Comparison of ENCODE assay signal across 17 cellular contexts in the genomic region with DNA sequence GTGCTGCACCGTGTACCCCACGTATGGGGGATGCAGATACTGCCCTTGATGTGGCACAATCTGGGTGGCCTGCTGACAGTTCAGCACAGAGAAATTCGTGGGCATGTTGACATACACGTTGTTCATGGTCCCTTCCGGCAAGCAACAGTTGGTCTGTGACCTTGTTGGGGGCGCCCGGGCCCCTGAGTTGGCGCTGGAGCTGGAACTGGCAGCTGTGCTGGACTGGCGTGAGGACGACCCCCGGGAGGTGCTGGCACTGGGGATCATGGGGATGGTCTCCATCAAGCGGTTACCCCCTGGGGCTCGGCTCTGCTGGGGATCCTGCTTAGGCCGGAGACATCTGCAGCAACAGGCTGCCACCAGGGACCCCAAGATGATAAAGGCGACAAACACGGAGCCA. TPM values are rescaled to one million over a fixed set of nuclear protein-coding genes. Genes with fewer than 3 reads are reported as not detected.
DNase-seq lines count a peak whose midpoint lies in the region; ATAC-seq and TF ChIP-seq lines count a peak whose summit lies in the region.
"Had no signal": no experiment of that assay in that cellular context is flagged by ENCODE, and none has a peak within 500 bp of the region (broad histone marks: within the 10 kb centered on the region; RNA-seq: fewer than 3 reads in every experiment).

No MANE protein-coding gene starts in this region.

- dilution Hi-C loops in IMR-90 (cut with HindIII; ENCODE audit: low sequenced_read_pairs, unreplicated experiment), result no loop called here

- no peak overlapping the region for H2BK120ac ChIP-seq in IMR-90 (ENCODE audit: low read depth, low read length)
- no peak overlapping the region for H2BK120ac ChIP-seq in mesenchymal stem cell (ENCODE audit: low read depth, low read length)

- H2AK5ac ChIP-seq in IMR-90 (ENCODE audit: low read depth, low read length) (no peak overlapping the region), mesenchymal stem cell (ENCODE audit: low read length, severe bottlenecking) (no peak overlapping the region)

- H3K27ac ChIP-seq in IMR-90 (ENCODE audit: insufficient read depth, low read length) (no peak overlapping the region), mesenchymal stem cell (ENCODE audit: low read length, poor library complexity, severe bottlenecking) (no peak overlapping the region)
- H3K27ac ChIP-seq: HL-60 had no signal

- H3K18ac ChIP-seq in IMR-90 (ENCODE audit: low read depth, low read length) (no peak overlapping the region), mesenchymal stem cell (ENCODE audit: low read depth in 1 of 2, low read length in 2 of 2) (no peak overlapping the region)

- H3K23ac ChIP-seq in IMR-90 (ENCODE audit: low read depth, low read length) (no peak overlapping the region), mesenchymal stem cell (ENCODE audit: low read length in 2 of 2) (no peak overlapping the region)

- H2BK15ac ChIP-seq in IMR-90 (ENCODE audit: low read depth, low read length), result no peak overlapping the region
- H2BK15ac ChIP-seq in mesenchymal stem cell (ENCODE audit: low read depth, poor library complexity, severe bottlenecking), result no peak overlapping the region

- no peak overlapping the region for H2BK12ac ChIP-seq in mesenchymal stem cell (ENCODE audit: low read length in 2 of 2)

- no peak overlapping the region for H2AK9ac ChIP-seq in IMR-90 (replicated peaks; ENCODE audit: low read depth, low read length, poor library complexity)

- H4K8ac ChIP-seq in IMR-90 (ENCODE audit: low read depth in 2 of 2, low read length in 2 of 2), result no peak overlapping the region
- no peak overlapping the region for H4K8ac ChIP-seq in mesenchymal stem cell (ENCODE audit: low read length)

- H2AFZ ChIP-seq in IMR-90 (replicated peaks; ENCODE audit: low read length, poor library complexity) (peak overlapping the region; percentile 58), mesenchymal stem cell (ENCODE audit: low read depth, low read length) (no peak overlapping the region)

- H3K9me3 Mint-ChIP-seq in chondrocyte (ENCODE audit: low read depth) (no peaks in the 10 kb centered on the region), osteocyte (ENCODE audit: unreplicated experiment) (no peaks in the 10 kb centered on the region)
- H3K9me3 Mint-ChIP-seq: H9 had no signal

- H3K14ac ChIP-seq in IMR-90 (replicated peaks; ENCODE audit: low read depth, low read length) (no peak overlapping the region), mesenchymal stem cell (ENCODE audit: low read length in 2 of 2) (no peak overlapping the region)

- 84% methylated on average over 7 of the region's 16 CpGs; no CpG with 5 or more reads in 1 of the 2 experiments for WGBS in IMR-90 (ENCODE audit: extremely low coverage in 2 of 2, insufficient read length in 1 of 2), 2 experiments
- WGBS in mesenchymal stem cell, result 95% methylated on average over 16 of the region's 16 CpGs

- TF ChIP-seq RAD21 in IMR-90 (IDR thresholded peaks at IDR 0.05; ENCODE audit: low read length), result no peak

- POLR2A ChIA-PET in IMR-90 (lab: Charles Lee; ENCODE audit: unreplicated experiment), result no interaction called here

- H3K4me2 ChIP-seq in IMR-90 (ENCODE audit: low read depth, low read length), result no peak overlapping the region
- H3K4me2 ChIP-seq in mesenchymal stem cell (ENCODE audit: low read length, poor library complexity, severe bottlenecking), result peak overlapping the region; percentile 44

- H3K4ac ChIP-seq in IMR-90 (ENCODE audit: low read depth, low read length) (no peak overlapping the region), mesenchymal stem cell (ENCODE audit: low read depth in 1 of 2, low read length in 2 of 2) (no peak overlapping the region)

- H3K27me3 Mint-ChIP-seq in chondrocyte (ENCODE audit: low read depth), result no peaks in the 10 kb centered on the region
- H3K27me3 Mint-ChIP-seq in osteocyte (ENCODE audit: unreplicated experiment), result no peaks in the 10 kb centered on the region

- peaks cover 49% of the 10 kb centered on the region for H3K4me1 Mint-ChIP-seq in chondrocyte (ENCODE audit: low read depth)
- peaks cover 43% of the 10 kb centered on the region for H3K4me1 Mint-ChIP-seq in osteocyte (ENCODE audit: unreplicated experiment)

- TF ChIP-seq POLR2A in IMR-90 (IDR thresholded peaks at IDR 0.05; ENCODE audit: low read depth, low read length), result no peak

- H3K4me3 ChIP-seq in IMR-90 (ENCODE audit: insufficient read depth, low read depth, low read length), result no peak overlapping the region
- H3K4me3 ChIP-seq in mesenchymal stem cell (ENCODE audit: insufficient read depth in 1 of 2, low read depth in 1 of 2, low read length in 2 of 2), result peak overlapping the region in 1 of 2 experiments; percentile 21
- H3K4me3 ChIP-seq: K562 had no signal

- H3K27me3 ChIP-seq in IMR-90 (ENCODE audit: control insufficient read depth, insufficient read depth, low read length) (peaks cover 31% of the 10 kb centered on the region), mesenchymal stem cell (ENCODE audit: control insufficient read depth in 1 of 2, insufficient read depth in 1 of 2, low read length in 2 of 2) (peaks cover 0 to 71% of the 10 kb centered on the region in 2 experiments)

- H3K9me3 ChIP-seq in IMR-90 (ENCODE audit: control insufficient read depth, insufficient read depth, low read length) (no peaks in the 10 kb centered on the region; the same call in 1 of the 2 replicates), mesenchymal stem cell (ENCODE audit: control insufficient read depth, low read length) (no peaks in the 10 kb centered on the region)
- H3K9me3 ChIP-seq: BE2C, Caco-2 had no signal

- no peak overlapping the region for H3K27ac Mint-ChIP-seq in chondrocyte (ENCODE audit: unreplicated experiment)
- peak overlapping the region; percentile 7 for H3K27ac Mint-ChIP-seq in osteocyte (ENCODE audit: unreplicated experiment)
- H3K27ac Mint-ChIP-seq: CD4-positive, CD25-positive, alpha-beta regulatory T cell; H9 had no signal

- in situ Hi-C loops in IMR-90 (cut with MboI; ENCODE audit: low sequenced_read_pairs), result no loop called here

- H2BK5ac ChIP-seq in IMR-90 (ENCODE audit: low read depth, low read length, poor library complexity, severe bottlenecking) (no peak overlapping the region), mesenchymal stem cell (ENCODE audit: low read depth, low read length, poor library complexity, severe bottlenecking) (no peak overlapping the region)

- no peaks in the 10 kb centered on the region for H4K20me1 ChIP-seq in IMR-90 (ENCODE audit: insufficient read depth, low read length)

- H3K36me3 ChIP-seq in IMR-90 (ENCODE audit: control insufficient read depth, insufficient read depth, low read length) (no peaks in the 10 kb centered on the region), mesenchymal stem cell (ENCODE audit: control insufficient read depth in 1 of 2, insufficient read depth in 2 of 2, low read depth in 1 of 2, low read length in 2 of 2) (peaks cover 0 to 28% of the 10 kb centered on the region in 2 experiments)
- H3K36me3 ChIP-seq: BE2C had no signal

- ATAC-seq in IMR-90 (ENCODE audit: low read depth), result no peak
- ATAC-seq in GM21381 (IDR thresholded peaks at IDR 0.05; ENCODE audit: unreplicated experiment), result no peak
- no peak for ATAC-seq in GM18858 (IDR thresholded peaks at IDR 0.05; ENCODE audit: unreplicated experiment)
- ATAC-seq: K562 had no signal

- H4K91ac ChIP-seq in IMR-90 (ENCODE audit: insufficient read depth, low read depth, low read length) (no peak overlapping the region), mesenchymal stem cell (ENCODE audit: low read length) (no peak overlapping the region)

- H4K5ac ChIP-seq in IMR-90 (ENCODE audit: low read depth, low read length), result no peak overlapping the region

- H3K79me1 ChIP-seq in IMR-90 (ENCODE audit: low read depth in 1 of 2, low read length in 2 of 2), result no peaks in the 10 kb centered on the region
- H3K79me1 ChIP-seq in mesenchymal stem cell (replicated peaks; ENCODE audit: low read length, poor library complexity, severe bottlenecking), result peaks cover 2% of the 10 kb centered on the region

- intact Hi-C loops in IMR-90 (cut with micrococcal nuclease), result no loop called here

- CTCF ChIA-PET in IMR-90 (lab: Yijun Ruan, JAX), result no interaction called here

- no peak for DNase-seq in IMR-90
- DNase-seq in chondrocyte (ENCODE audit: low spot score), result no peak
- no peak for DNase-seq in mesenchymal stem cell
- peak; percentile 82 for DNase-seq in osteocyte (ENCODE audit: extremely low spot score, unreplicated experiment)
- DNase-seq in hypothalamus (lab: John Stamatoyannopoulos, UW), result no peak
- no peak for DNase-seq in foreskin melanocyte
- DNase-seq: BE2C; C1 segment of cervical spinal cord; Caco-2; CD4-positive, CD25-positive, alpha-beta regulatory T cell; GDM1; H9 had no signal

- H3K4me3 Mint-ChIP-seq in chondrocyte (ENCODE audit: unreplicated experiment), result peak overlapping the region; percentile 62
- H3K4me3 Mint-ChIP-seq in osteocyte (ENCODE audit: unreplicated experiment), result peak overlapping the region; percentile 49
- H3K4me3 Mint-ChIP-seq: H9 had no signal

- H3K56ac ChIP-seq in IMR-90 (ENCODE audit: extremely low read depth, insufficient read depth, low read length), result no peak overlapping the region

- peaks cover 13% of the 10 kb centered on the region for H3K36me3 Mint-ChIP-seq in chondrocyte (ENCODE audit: low read depth)
- H3K36me3 Mint-ChIP-seq in osteocyte (ENCODE audit: unreplicated experiment), result peaks cover 38% of the 10 kb centered on the region
- H3K36me3 Mint-ChIP-seq: CD4-positive, CD25-positive, alpha-beta regulatory T cell had no signal

- TF ChIP-seq CTCF in IMR-90 (conservative IDR thresholded peaks at IDR 0.05; ENCODE audit: low read depth, low read length) (no peak), chondrocyte (IDR thresholded peaks at IDR 0.05) (no peak), osteocyte (IDR thresholded peaks at IDR 0.05) (no peak)

- H3K9ac ChIP-seq in IMR-90 (ENCODE audit: low read depth, low read length) (no peak overlapping the region), mesenchymal stem cell (ENCODE audit: low read length) (no peak overlapping the region)

- H3K4me1 ChIP-seq in IMR-90 (ENCODE audit: control insufficient read depth, insufficient read depth, low read length) (no peaks in the 10 kb centered on the region), mesenchymal stem cell (ENCODE audit: control insufficient read depth, insufficient read depth, low read depth, low read length) (peaks cover 19% of the 10 kb centered on the region)
- H3K4me1 ChIP-seq: BE2C, Caco-2 had no signal

- BruUV-seq in IMR-90 (replicated peaks; lab: Mats Ljungman, UMichigan), result no TSS peak

- H2BK20ac ChIP-seq in IMR-90 (ENCODE audit: low read depth, low read length), result no peak overlapping the region

- H3K9me1 ChIP-seq in IMR-90 (ENCODE audit: insufficient read depth, low read length), result no peaks in the 10 kb centered on the region

TF ChIP-seq in IMR-90, 13 proteins besides CTCF, POLR2A, EP300 and RAD21 (continues in another document):
- no peak for TF ChIP-seq MAZ (IDR thresholded peaks at IDR 0.05; ENCODE audit: borderline replicate concordance, low read depth, low read length)
- TF ChIP-seq CEBPB (IDR thresholded peaks at IDR 0.05; ENCODE audit: low read depth, low read length), result no peak

RNA-seq across cellular contexts. Expression of a gene that starts 5.2 kb away (rescaled TPM):
- under 0.01 TPM in 1 of 2 replicates, not detected in the other for total RNA-seq in IMR-90 (2012; rRNA removed)
- polyA plus RNA-seq in IMR-90 (2012; rRNA removed), result not detected in 2 replicates
- not detected in 2 replicates for polyA plus RNA-seq in IMR-90 (2012; cell fraction: cytosol; rRNA removed)
- 0.04 TPM in 1 of 2 replicates, not detected in the other for polyA plus RNA-seq in IMR-90 (2012; cell fraction: nucleus; rRNA removed; ENCODE audit: low replicate concordance)
- total RNA-seq in chondrocyte, result 59.5 to 115 TPM (median 113 TPM) in 3 replicates
- polyA plus RNA-seq in mesenchymal stem cell (2013, experiment 1 of 2), result 0.98 TPM
- polyA plus RNA-seq in mesenchymal stem cell (2013, experiment 2 of 2), result 1.1 TPM
- 128 TPM in 2 replicates for total RNA-seq in osteocyte
- total RNA-seq: A172, Caco-2, K562 had no signal
- polyA plus RNA-seq: K562 had no signal

Comparison
In these comparisons a context has a peak if more than half of its experiments do, and no peak if none do; other contexts are left out.
1. RNA of a gene that starts 5.2 kb away (total RNA-seq): 128 TPM in osteocyte and 59.5 to 115 TPM in chondrocyte; under 0.01 TPM in IMR-90; every median in the first group is over 10 times any median in the second.